9 cellular contexts compared by ENCODE assay signal in genomic region chr20:34514897-34515483, GRCh38. TPM values are rescaled to one million over a fixed set of nuclear protein-coding genes. Genes with fewer than 3 reads are reported as not detected.
DNase-seq lines count a peak whose midpoint lies in the region; ATAC-seq and TF ChIP-seq lines count a peak whose summit lies in the region.
"Had no signal": no experiment of that assay in that cellular context is flagged by ENCODE, and none has a peak within 500 bp of the region (broad histone marks: within the 10 kb centered on the region; RNA-seq: fewer than 3 reads in every experiment).

No MANE protein-coding gene starts in this region.

- no peaks in the 10 kb centered on the region for H3K27me3 ChIP-seq in rectal smooth muscle tissue (ENCODE audit: control insufficient read depth, insufficient read depth, low read length)

- DNase-seq in GM12865 (ENCODE audit: low read depth) (no peak), SK-MEL-5 (ENCODE audit: low read depth, low spot score) (peak; percentile 13), fibroblast of mammary gland (ENCODE audit: low read depth) (peak; percentile 41), NCI-H446 (lab: John Stamatoyannopoulos, UW) (no peak), middle frontal gyrus (ENCODE audit: extremely low spot score, low spot score) (no peak), NCI-H2227 treated with DMSO at 0.1 percent for 48 hours (lab: John Stamatoyannopoulos, UW) (no peak)

- H3K4me3 ChIP-seq in GM12865 (ENCODE audit: low read depth, low read length): peak overlapping the region; percentile 62
- peak overlapping the region; percentile 91 for H3K4me3 ChIP-seq in fibroblast of mammary gland (ENCODE audit: control insufficient read depth, low read depth, low read length)
- peak overlapping the region; percentile 90 for H3K4me3 ChIP-seq in rectal smooth muscle tissue (ENCODE audit: low read length)

- H3K36me3 ChIP-seq in rectal smooth muscle tissue (ENCODE audit: control insufficient read depth, insufficient read depth, low read length): no peaks in the 10 kb centered on the region

- H3K27ac ChIP-seq in rectal smooth muscle tissue (ENCODE audit: low read depth, low read length): peak overlapping the region; percentile 97

- no peak overlapping the region for H3K9ac ChIP-seq in rectal smooth muscle tissue (ENCODE audit: low read length)

- TF ChIP-seq CTCF in GM12865 (IDR thresholded peaks at IDR 0.05; ENCODE audit: insufficient read depth, low read depth, low read length, missing control alignments) (no peak), fibroblast of mammary gland (conservative IDR thresholded peaks at IDR 0.05; ENCODE audit: control insufficient read depth, insufficient read depth, low read depth, low read length) (no peak)

- peaks cover 2% of the 10 kb centered on the region for H3K4me1 ChIP-seq in rectal smooth muscle tissue (ENCODE audit: control insufficient read depth, insufficient read depth, low read length)

- no peak for ATAC-seq in GM19023 (IDR thresholded peaks at IDR 0.05; ENCODE audit: unreplicated experiment)

- in situ Hi-C loops in SK-MEL-5 (cut with HindIII; ENCODE audit: low pct_unique_long_range_greater_than_20kb, low sequenced_read_pairs): no loop called here

RNA-seq across cellular contexts. Expression of gene DYNLRB1, which starts 1.2 kb away (rescaled TPM):
- 223 and 259 TPM in 2 replicates for total RNA-seq in SK-MEL-5 (2014; rRNA removed; shearing (Covaris generic))
- polyA plus RNA-seq in SK-MEL-5 (2015; cell fraction: cytosol; rRNA removed): 127 and 175 TPM in 2 replicates
- polyA plus RNA-seq in SK-MEL-5 (2015; cell fraction: nucleus; rRNA removed): 19.2 and 31.2 TPM in 2 replicates

RNA-seq across cellular contexts. Expression of gene MAP1LC3A, which starts 43.5 kb away (rescaled TPM):
- total RNA-seq in SK-MEL-5 (2014; rRNA removed; shearing (Covaris generic)): 1.1 and 1.5 TPM in 2 replicates
- 0.31 TPM in 1 of 2 replicates, not detected in the other for polyA plus RNA-seq in SK-MEL-5 (2015; cell fraction: cytosol; rRNA removed)
- polyA plus RNA-seq in SK-MEL-5 (2015; cell fraction: nucleus; rRNA removed): 0.35 TPM in 1 of 2 replicates, not detected in the other
- total RNA-seq: HT1080 had no signal

Comparison
In these comparisons a context has a peak if more than half of its experiments do, and no peak if none do; other contexts are left out.
1. DNase-seq: peak in SK-MEL-5 (single experiment) and fibroblast of mammary gland (single experiment); none in GM12865 (single experiment), NCI-H446 (0 of 2), middle frontal gyrus (single experiment) and NCI-H2227 treated with DMSO at 0.1 percent for 48 hours (single experiment).
2. Peak in every context shown above with its lines, with median percentiles within 50 percentile points of each other: H3K4me3 ChIP-seq.